In the genomic region with DNA sequence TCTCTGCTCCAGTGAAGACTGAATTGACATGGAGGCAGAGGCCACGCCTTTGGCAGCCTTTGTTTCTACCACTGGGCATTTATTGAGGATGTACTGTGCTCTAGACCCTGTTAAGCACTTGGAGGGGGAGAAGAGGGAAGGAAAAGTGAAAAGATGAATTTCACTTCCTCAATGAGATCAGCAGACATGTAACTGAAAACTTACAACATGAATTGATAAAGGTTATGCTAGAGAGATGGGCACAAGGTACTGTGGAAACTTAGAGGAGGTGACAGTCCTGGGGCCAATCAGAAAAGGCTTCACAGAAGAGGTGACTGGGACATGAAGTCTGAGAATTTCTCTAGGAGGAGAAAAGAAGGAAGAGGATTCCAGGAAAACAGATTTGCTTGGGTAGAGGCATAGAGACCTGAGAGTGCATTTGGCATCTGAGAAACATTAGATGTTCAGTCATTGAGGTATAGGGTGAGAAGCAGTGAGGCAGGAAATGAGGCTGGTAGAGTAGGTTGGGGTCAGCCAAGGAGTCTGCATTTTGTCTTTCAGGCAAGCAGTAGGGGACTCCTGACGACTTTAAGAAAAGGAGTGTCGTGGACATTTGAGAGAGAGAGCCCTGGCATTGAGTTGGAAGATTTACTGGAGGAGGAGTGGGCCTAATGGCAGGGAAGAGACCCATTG, we compare ENCODE assay signal across 1 cellular context.
TF ChIP-seq lines count a peak whose summit lies in the region.

No MANE protein-coding gene starts in this region.

TF ChIP-seq in IMR-90, 13 proteins besides CTCF, POLR2A, EP300 and RAD21 (continued from another document):
- TF ChIP-seq CHD1 (IDR thresholded peaks at IDR 0.05; ENCODE audit: low read depth, low read length) (no peak), RCOR1 (IDR thresholded peaks at IDR 0.05; ENCODE audit: insufficient replicate concordance, low read length) (no peak), MXI1 (IDR thresholded peaks at IDR 0.05; ENCODE audit: borderline replicate concordance, low read depth, low read length) (no peak), SMC3 (IDR thresholded peaks at IDR 0.05; ENCODE audit: low read depth, low read length) (no peak)
